Comparison of ENCODE assay signal across 8 cellular contexts in genomic region chr5:95869173-95869855, GRCh38. TPM values are rescaled to one million over a fixed set of nuclear protein-coding genes. Genes with fewer than 3 reads are reported as not detected.
DNase-seq lines count a peak whose midpoint lies in the region; ATAC-seq and TF ChIP-seq lines count a peak whose summit lies in the region.
"Not testable (repeated sequence)": the region's sequence is repeated elsewhere in the genome, so short reads cannot be mapped to it uniquely, and the experiment has no call there.

No MANE protein-coding gene starts in this region.

- not testable (repeated sequence) for H3K9me3 Mint-ChIP-seq in chondrocyte (ENCODE audit: low read depth)

- H3K27me3 Mint-ChIP-seq in chondrocyte (ENCODE audit: low read depth), result not testable (repeated sequence)

- not testable (repeated sequence) for H3K36me3 ChIP-seq in thoracic aorta

- H3K27me3 ChIP-seq in thoracic aorta (replicated peaks; ENCODE audit: insufficient read depth), result not testable (repeated sequence)

- peaks cover 31 to 43% of the 10 kb centered on the region in 2 donors for H3K4me1 ChIP-seq in thoracic aorta (ENCODE audit: control insufficient read depth in 1 of 2, low read depth in 2 of 2)

- peaks cover 29% of the 10 kb centered on the region for H3K4me1 Mint-ChIP-seq in chondrocyte (ENCODE audit: low read depth)

- not testable (repeated sequence) for H3K4me3 Mint-ChIP-seq in chondrocyte (ENCODE audit: unreplicated experiment)

- not testable (repeated sequence) for H3K4me3 ChIP-seq in thoracic aorta

- ATAC-seq in GM18517 (IDR thresholded peaks at IDR 0.05; ENCODE audit: unreplicated experiment) (peak; percentile 55), GM21529 (IDR thresholded peaks at IDR 0.05; ENCODE audit: unreplicated experiment) (peak; percentile 43), HG03378 (IDR thresholded peaks at IDR 0.05; ENCODE audit: unreplicated experiment) (peak; percentile 50), sciatic nerve (peak; percentile 67)
- not testable (repeated sequence) for ATAC-seq in thoracic aorta (ENCODE audit: insufficient number of reproducible peaks, low FRiP score, low read depth)

- not testable (repeated sequence) for H3K36me3 Mint-ChIP-seq in chondrocyte (ENCODE audit: low read depth)

- DNase-seq in SKM-1 (lab: John Stamatoyannopoulos, UW; ENCODE audit: unreplicated experiment), result peak; percentile 37
- peak; percentile 74 for DNase-seq in activated CD8-positive, alpha-beta memory T cell treated with anti-CD3 and anti-CD28 coated beads, Interleukin-2, amount 50 U/mL, for 48 hours
- not testable (repeated sequence) for DNase-seq in chondrocyte (ENCODE audit: low spot score); sciatic nerve (ENCODE audit: low spot score); thoracic aorta (ENCODE audit: low spot score)

- H3K9me3 ChIP-seq in thoracic aorta, result not testable (repeated sequence)

- intact Hi-C loops in sciatic nerve (cut with DNase I), result not testable (repeated sequence)

- peak overlapping the region; percentile 49 for H3K27ac Mint-ChIP-seq in chondrocyte (ENCODE audit: unreplicated experiment)

- not testable (repeated sequence) for TF ChIP-seq CTCF in chondrocyte (IDR thresholded peaks at IDR 0.05); thoracic aorta (IDR thresholded peaks at IDR 0.05)

- H3K27ac ChIP-seq in thoracic aorta, result peak overlapping the region; percentile 80 to 88

RNA-seq across cellular contexts. Expression of gene GLRX, which starts 46.8 kb away (rescaled TPM):
- total RNA-seq in chondrocyte (18.3 to 24.8 TPM (median 21.6 TPM) in 3 replicates), sciatic nerve (22.2 TPM), thoracic aorta (100 to 1,000 TPM in 1 of 2 donors, 10 to 100 TPM in 1; 29.2 to 148 TPM)
